26 cellular contexts compared by ENCODE assay signal in genomic region chr14:23402296-23403138, GRCh38. TPM values are rescaled to one million over a fixed set of nuclear protein-coding genes. Genes with fewer than 3 reads are reported as not detected.
DNase-seq lines count a peak whose midpoint lies in the region; ATAC-seq, FAIRE-seq and TF ChIP-seq lines count a peak whose summit lies in the region.
"Had no signal": no experiment of that assay in that cellular context is flagged by ENCODE, and none has a peak within 500 bp of the region (broad histone marks: within the 10 kb centered on the region; RNA-seq: fewer than 3 reads in every experiment).

No MANE protein-coding gene starts in this region.

- H3K4me3 Mint-ChIP-seq in endodermal cell: no peak overlapping the region
- H3K4me3 Mint-ChIP-seq: activated naive CD4-positive, alpha-beta T cell treated with anti-CD3 and anti-CD28 coated beads, Interleukin-2, amount 10 ng/mL, durations not matched to agents 7 days and 5 days; activated T-cell treated with anti-CD3 and anti-CD28 coated beads, Interleukin-2, amount 50 U/mL, for 72 hours; CD14-positive monocyte; stimulated activated memory B cell treated with anti-CD40 and anti-IgM and Interleukin-4, amounts not matched to agents 10 μg/mL and 1 μg/mL and 100 μg/mL, for 72 hours had no signal

- intact Hi-C loops in HepG2 (cut with micrococcal nuclease; ENCODE audit: unreplicated experiment): no loop called here
- intact Hi-C loops in right lobe of liver (cut with DNase I): no loop called here
- intact Hi-C loops in thyroid gland (cut with DNase I): no loop called here

- DNase-seq in HepG2 (ENCODE audit: low spot score): no peak
- DNase-seq in right lobe of liver: no peak
- peak; percentile 8 for DNase-seq in MV-4-11 (lab: John Stamatoyannopoulos, UW)
- DNase-seq in endodermal cell: peak; percentile 65
- peak; percentile 15 to 36 for DNase-seq in thyroid gland
- no peak for DNase-seq in KBM-7
- no peak for DNase-seq in NCI-H2196 treated with DMSO at 0.1 percent for 48 hours (lab: John Stamatoyannopoulos, UW; ENCODE audit: unreplicated experiment)
- DNase-seq in globus pallidus (ENCODE audit: low spot score): no peak
- DNase-seq: activated CD4-positive, alpha-beta T cell treated with anti-CD3 and anti-CD28 coated beads for 48 hours; activated naive CD4-positive, alpha-beta T cell treated with anti-CD3 and anti-CD28 coated beads, Interleukin-2, amount 10 ng/mL, durations not matched to agents 7 days and 5 days; activated T-cell treated with anti-CD3 and anti-CD28 coated beads, Interleukin-2, amount 50 U/mL, for 72 hours; erythroblast; foreskin keratinocyte; Karpas-422; NCI-H1092 treated with DMSO at 0.1 percent for 48 hours; NCI-H2081 treated with DMSO at 0.1 percent for 48 hours; NCI-H524; NK-92 treated with Interleukin-12 subunit alpha and Interleukin-12 subunit beta, amount 100 ng/mL, for 24 hours had no signal

- H3K4me2 ChIP-seq in HepG2 (ENCODE audit: low read depth, low read length): peak overlapping the region; percentile 8; the same call in 1 of the 2 replicates
- H3K4me2 ChIP-seq: smooth muscle cell had no signal

- POLR2A ChIA-PET in HepG2 (lab: Yijun Ruan, JAX): interaction anchor here (0.6 kb wide), 1 partner anchor 103 kb away, joined by 3 read pairs; no protein-coding TSS in a partner anchor

- FAIRE-seq in HepG2 (lab: Jason Lieb, UNC): no peak
- FAIRE-seq: D721Med, G401.6, kidney had no signal

- TF ChIP-seq CTCF in HepG2 (CRISPR knock-in tag; IDR thresholded peaks at IDR 0.05) (no peak), right lobe of liver (IDR thresholded peaks at IDR 0.05) (no peak), endodermal cell (conservative IDR thresholded peaks at IDR 0.05) (no peak), thyroid gland (IDR thresholded peaks at IDR 0.05) (no peak)

- H3K9me3 ChIP-seq in HepG2 (ENCODE audit: low read length) (no peaks in the 10 kb centered on the region), right lobe of liver (no peaks in the 10 kb centered on the region), endodermal cell (ENCODE audit: control insufficient read depth, low read length) (no peaks in the 10 kb centered on the region), thyroid gland (no peaks in the 10 kb centered on the region)

- peaks cover 56% of the 10 kb centered on the region for H3K27me3 Mint-ChIP-seq in endodermal cell (ENCODE audit: insufficient read depth)

- no peak overlapping the region for H3K9ac ChIP-seq in HepG2 (ENCODE audit: insufficient read depth, low read depth, low read length)
- no peak overlapping the region for H3K9ac ChIP-seq in endodermal cell (ENCODE audit: extremely low read depth, low read length, poor library complexity, severe bottlenecking)

- H3K9me3 Mint-ChIP-seq in endodermal cell: no peaks in the 10 kb centered on the region
- H3K9me3 Mint-ChIP-seq: activated naive CD4-positive, alpha-beta T cell treated with anti-CD3 and anti-CD28 coated beads, Interleukin-2, amount 10 ng/mL, durations not matched to agents 7 days and 5 days; activated T-cell treated with anti-CD3 and anti-CD28 coated beads, Interleukin-2, amount 50 U/mL, for 72 hours; CD14-positive monocyte; stimulated activated memory B cell treated with anti-CD40 and anti-IgM and Interleukin-4, amounts not matched to agents 10 μg/mL and 1 μg/mL and 100 μg/mL, for 72 hours had no signal

- TF ChIP-seq POLR2A in HepG2 (IDR thresholded peaks at IDR 0.05; ENCODE audit: insufficient read depth in 1 of 2, low read depth in 2 of 2, low read length in 2 of 2): no peak
- TF ChIP-seq POLR2A in right lobe of liver (IDR thresholded peaks at IDR 0.05): no peak
- TF ChIP-seq POLR2A in thyroid gland (IDR thresholded peaks at IDR 0.05): no peak

- H3K27me3 ChIP-seq in HepG2 (ENCODE audit: control insufficient read depth in 1 of 2, insufficient read depth in 2 of 2, low read length in 2 of 2) (peaks cover 37 to 91% of the 10 kb centered on the region in 2 experiments; a peak in 4 of 5 replicates), right lobe of liver (no peaks in the 10 kb centered on the region), endodermal cell (ENCODE audit: control insufficient read depth, insufficient read depth, low read length, poor library complexity, severe bottlenecking) (peaks cover 8% of the 10 kb centered on the region), thyroid gland (no peaks in the 10 kb centered on the region)

- no peaks in the 10 kb centered on the region for H3K36me3 ChIP-seq in HepG2 (replicated peaks in 1 of 2; ENCODE audit: control insufficient read depth in 1 of 2, insufficient read depth in 2 of 2, low read length in 2 of 2)
- no peaks in the 10 kb centered on the region for H3K36me3 ChIP-seq in right lobe of liver
- no peaks in the 10 kb centered on the region for H3K36me3 ChIP-seq in endodermal cell (ENCODE audit: control insufficient read depth, insufficient read depth, low read length)
- no peaks in the 10 kb centered on the region for H3K36me3 ChIP-seq in thyroid gland

- no peaks in the 10 kb centered on the region for H4K20me1 ChIP-seq in HepG2 (ENCODE audit: insufficient read depth, low read length)

- H3K4me1 Mint-ChIP-seq in endodermal cell: no peaks in the 10 kb centered on the region
- H3K4me1 Mint-ChIP-seq: activated naive CD4-positive, alpha-beta T cell treated with anti-CD3 and anti-CD28 coated beads, Interleukin-2, amount 10 ng/mL, durations not matched to agents 7 days and 5 days had no signal

- H3K4me3 ChIP-seq in HepG2 (replicated peaks in 1 of 3; ENCODE audit: insufficient read depth in 1 of 3, low read depth in 2 of 3, low read length in 3 of 3) (no peak overlapping the region; a peak in 1 of 6 replicates), right lobe of liver (no peak overlapping the region), endodermal cell (ENCODE audit: low read length) (no peak overlapping the region), thyroid gland (replicated peaks in 1 of 3) (no peak overlapping the region)
- H3K4me3 ChIP-seq: smooth muscle cell had no signal

- H3K79me2 ChIP-seq in HepG2 (ENCODE audit: insufficient read depth, low read length): no peaks in the 10 kb centered on the region

- BruUV-seq in HepG2 (replicated peaks; lab: Mats Ljungman, UMichigan): no TSS peak

- CTCF ChIA-PET in HepG2 (lab: Yijun Ruan, JAX; ENCODE audit: low intra/inter-chr PET ratio, low total read pairs): no interaction called here

- H3K36me3 Mint-ChIP-seq in endodermal cell (ENCODE audit: low read depth): no peaks in the 10 kb centered on the region
- H3K36me3 Mint-ChIP-seq: activated naive CD4-positive, alpha-beta T cell treated with anti-CD3 and anti-CD28 coated beads, Interleukin-2, amount 10 ng/mL, durations not matched to agents 7 days and 5 days; CD14-positive monocyte; stimulated activated memory B cell treated with anti-CD40 and anti-IgM and Interleukin-4, amounts not matched to agents 10 μg/mL and 1 μg/mL and 100 μg/mL, for 72 hours had no signal

- H3K27ac Mint-ChIP-seq in endodermal cell: no peak overlapping the region
- H3K27ac Mint-ChIP-seq: activated naive CD4-positive, alpha-beta T cell treated with anti-CD3 and anti-CD28 coated beads, Interleukin-2, amount 10 ng/mL, durations not matched to agents 7 days and 5 days; activated T-cell treated with anti-CD3 and anti-CD28 coated beads, Interleukin-2, amount 50 U/mL, for 72 hours; CD14-positive monocyte; stimulated activated memory B cell treated with anti-CD40 and anti-IgM and Interleukin-4, amounts not matched to agents 10 μg/mL and 1 μg/mL and 100 μg/mL, for 72 hours had no signal

- H3K4me1 ChIP-seq in HepG2 (ENCODE audit: insufficient read depth, low read length) (no peaks in the 10 kb centered on the region), right lobe of liver (no peaks in the 10 kb centered on the region), endodermal cell (ENCODE audit: control insufficient read depth, insufficient read depth, low read length) (no peaks in the 10 kb centered on the region), thyroid gland (no peaks in the 10 kb centered on the region)
- H3K4me1 ChIP-seq: foreskin keratinocyte had no signal

- no peak for TF ChIP-seq RAD21 in HepG2 (CRISPR knock-in tag; IDR thresholded peaks at IDR 0.05)

- H3K27ac ChIP-seq in HepG2 (ENCODE audit: extremely low read length, insufficient read depth, low read length) (no peak overlapping the region), right lobe of liver (no peak overlapping the region), endodermal cell (ENCODE audit: low read depth, low read length) (no peak overlapping the region), thyroid gland (no peak overlapping the region)
- H3K27ac ChIP-seq: foreskin keratinocyte had no signal

- peak; percentile 5; the same call in 2 of the 3 replicates for ATAC-seq in HepG2
- no peak for ATAC-seq in right lobe of liver
- ATAC-seq: activated T-cell treated with anti-CD3 and anti-CD28 coated beads, Interleukin-2, amount 50 U/mL, for 72 hours; foreskin keratinocyte; stimulated activated memory B cell treated with anti-CD40 and anti-IgM and Interleukin-4, amounts not matched to agents 10 μg/mL and 1 μg/mL and 100 μg/mL, for 72 hours had no signal

- WGBS in HepG2 (ENCODE audit: low lambda C conversion rate): 11% methylated on average over 24 of the region's 25 CpGs
- 40% methylated on average over 12 of the region's 25 CpGs for WGBS in right lobe of liver (ENCODE audit: insufficient coverage, low coverage, low lambda C conversion rate, missing lambda C conversion rate)
- WGBS in endodermal cell (ENCODE audit: insufficient coverage in 1 of 2, insufficient read length in 1 of 2), 2 experiments: 70 to 85% methylated on average over 20 to 24 of the region's 25 CpGs
- 57 to 61% methylated on average over 24 of the region's 25 CpGs for WGBS in thyroid gland, 2 donors

- in situ Hi-C loops in HepG2 (cut with HindIII; ENCODE audit: extremely low pct_ligation_motif_present, low pct_unique_long_range_greater_than_20kb): no loop called here
- in situ Hi-C loops in KBM-7 (cut with MboI; ENCODE audit: low pct_unique_long_range_greater_than_20kb, low sequenced_read_pairs): no loop called here

- TF ChIP-seq EP300 in HepG2 (IDR thresholded peaks at IDR 0.05; ENCODE audit: low read depth in 2 of 2, low read length in 2 of 2) (no peak), HepG2 (CRISPR knock-in tag; IDR thresholded peaks at IDR 0.05; ENCODE audit: borderline replicate concordance) (no peak)

- H2AFZ ChIP-seq in HepG2 (ENCODE audit: low read length): no peak overlapping the region

RNA-seq across cellular contexts. Expression of gene MYH6, which starts 5.6 kb away (rescaled TPM):
- total RNA-seq in HepG2 (2016; rRNA removed; fragmentation: Illumina TruSeq; extraction: Trizol) (not detected in 2 replicates), right lobe of liver (under 1 TPM in 5 of 6 experiments, not detected in 1; 0.07 to 1.00 (median 0.13) TPM), endodermal cell (not detected), thyroid gland (not detected)
- total RNA-seq in HepG2 (2016; cell fraction: cytosol; rRNA removed; fragmentation: Illumina TruSeq; extraction: Trizol; ENCODE audit: low read depth): not detected in 2 replicates
- total RNA-seq in HepG2 (2016; cell fraction: insoluble cytoplasmic fraction; rRNA removed; fragmentation: Illumina TruSeq; extraction: Trizol): not detected in 2 replicates
- not detected in 2 replicates for total RNA-seq in HepG2 (2016; cell fraction: membrane; rRNA removed; fragmentation: Illumina TruSeq; extraction: Trizol)
- total RNA-seq in HepG2 (2016; cell fraction: nucleus; rRNA removed; fragmentation: Illumina TruSeq; extraction: Trizol): not detected in 2 replicates
- 0.01 TPM in 1 of 2 replicates, not detected in the other for polyA plus RNA-seq in HepG2 (2011; rRNA removed)
- polyA plus RNA-seq in HepG2 (2011; cell fraction: cytosol; rRNA removed): not detected in 2 replicates
- not detected in 2 replicates for polyA plus RNA-seq in HepG2 (2011; cell fraction: nucleus; rRNA removed)
- polyA plus RNA-seq in HepG2 (2012): not detected in 2 replicates
- polyA plus RNA-seq in HepG2 (2016; cell fraction: cytosol; fragmentation: Illumina TruSeq; extraction: Trizol; ENCODE audit: low read depth): not detected in 2 replicates
- polyA plus RNA-seq in HepG2 (2016; cell fraction: insoluble cytoplasmic fraction; fragmentation: Illumina TruSeq; extraction: Trizol; ENCODE audit: low read depth): not detected in 2 replicates
- not detected in 2 replicates for polyA plus RNA-seq in HepG2 (2016; cell fraction: membrane; fragmentation: Illumina TruSeq; extraction: Trizol; ENCODE audit: low read depth)
- polyA plus RNA-seq in HepG2 (2016; cell fraction: nucleus; fragmentation: Illumina TruSeq; extraction: Trizol; ENCODE audit: insufficient read depth, low read depth): not detected in 2 replicates
- not detected in 2 replicates for polyA minus RNA-seq in HepG2 (2011; rRNA and poly(A)+ RNA removed; ENCODE audit: low replicate concordance)
- polyA minus RNA-seq in HepG2 (2011; cell fraction: cytosol; rRNA and poly(A)+ RNA removed): not detected in 2 replicates
- polyA minus RNA-seq in HepG2 (2011; cell fraction: nucleus; rRNA and poly(A)+ RNA removed): not detected in 2 replicates
- 0.53 TPM for polyA plus RNA-seq in endodermal cell (2013, experiment 1 of 2)
- polyA plus RNA-seq in endodermal cell (2013, experiment 2 of 2): 0.70 TPM
- total RNA-seq: foreskin keratinocyte, smooth muscle cell had no signal
- polyA plus RNA-seq: CD14-positive monocyte, foreskin keratinocyte had no signal

RNA-seq across cellular contexts. Expression of gene CMTM5, which starts 25.7 kb away (rescaled TPM):
- total RNA-seq in HepG2 (2016; rRNA removed; fragmentation: Illumina TruSeq; extraction: Trizol) (not detected in 2 replicates), right lobe of liver (under 1 TPM in 2 of 6 experiments, not detected in 4; 0.32 to 0.49 TPM), endodermal cell (1 to 10 TPM in 1 of 2 donors, under 1 TPM in 1; 0.40 to 1.4 TPM), thyroid gland (1 to 10 TPM in 1 of 4 donors, not detected in 3; 1.5 TPM)
- total RNA-seq in HepG2 (2016; cell fraction: cytosol; rRNA removed; fragmentation: Illumina TruSeq; extraction: Trizol; ENCODE audit: low read depth): not detected in 2 replicates
- total RNA-seq in HepG2 (2016; cell fraction: insoluble cytoplasmic fraction; rRNA removed; fragmentation: Illumina TruSeq; extraction: Trizol): not detected in 2 replicates
- total RNA-seq in HepG2 (2016; cell fraction: membrane; rRNA removed; fragmentation: Illumina TruSeq; extraction: Trizol): not detected in 2 replicates
- not detected in 2 replicates for total RNA-seq in HepG2 (2016; cell fraction: nucleus; rRNA removed; fragmentation: Illumina TruSeq; extraction: Trizol)
- polyA plus RNA-seq in HepG2 (2011; rRNA removed): not detected in 2 replicates
- not detected in 2 replicates for polyA plus RNA-seq in HepG2 (2011; cell fraction: cytosol; rRNA removed)
- not detected in 2 replicates for polyA plus RNA-seq in HepG2 (2011; cell fraction: nucleus; rRNA removed)
- not detected in 2 replicates for polyA plus RNA-seq in HepG2 (2012)
- polyA plus RNA-seq in HepG2 (2016; cell fraction: cytosol; fragmentation: Illumina TruSeq; extraction: Trizol; ENCODE audit: low read depth): not detected in 2 replicates
- not detected in 2 replicates for polyA plus RNA-seq in HepG2 (2016; cell fraction: insoluble cytoplasmic fraction; fragmentation: Illumina TruSeq; extraction: Trizol; ENCODE audit: low read depth)
- not detected in 2 replicates for polyA plus RNA-seq in HepG2 (2016; cell fraction: membrane; fragmentation: Illumina TruSeq; extraction: Trizol; ENCODE audit: low read depth)
- not detected in 2 replicates for polyA plus RNA-seq in HepG2 (2016; cell fraction: nucleus; fragmentation: Illumina TruSeq; extraction: Trizol; ENCODE audit: insufficient read depth, low read depth)
- polyA minus RNA-seq in HepG2 (2011; rRNA and poly(A)+ RNA removed; ENCODE audit: low replicate concordance): not detected in 2 replicates
- polyA minus RNA-seq in HepG2 (2011; cell fraction: cytosol; rRNA and poly(A)+ RNA removed): not detected in 2 replicates
- not detected in 2 replicates for polyA minus RNA-seq in HepG2 (2011; cell fraction: nucleus; rRNA and poly(A)+ RNA removed)
- polyA plus RNA-seq in endodermal cell (2013, experiment 1 of 2): 3.3 TPM
- 2.8 TPM for polyA plus RNA-seq in endodermal cell (2013, experiment 2 of 2)
- total RNA-seq: foreskin keratinocyte; myocyte; smooth muscle cell; T-helper 1 cell treated with Interleukin-12 subunit alpha and Interleukin-12 subunit beta and Interleukin-4 antibody, amounts not matched to agents 30 ng/mL and 1 ng/mL, for 36 hours had no signal
- polyA plus RNA-seq: foreskin keratinocyte had no signal

RNA-seq across cellular contexts. Expression of gene IL25, which starts 29.9 kb away (rescaled TPM):
- total RNA-seq in HepG2 (2016; rRNA removed; fragmentation: Illumina TruSeq; extraction: Trizol) (not detected in 2 replicates), right lobe of liver (not detected), endodermal cell (not detected), thyroid gland (not detected)
- not detected in 2 replicates for total RNA-seq in HepG2 (2016; cell fraction: cytosol; rRNA removed; fragmentation: Illumina TruSeq; extraction: Trizol; ENCODE audit: low read depth)
- total RNA-seq in HepG2 (2016; cell fraction: insoluble cytoplasmic fraction; rRNA removed; fragmentation: Illumina TruSeq; extraction: Trizol): not detected in 2 replicates
- total RNA-seq in HepG2 (2016; cell fraction: membrane; rRNA removed; fragmentation: Illumina TruSeq; extraction: Trizol): not detected in 2 replicates
- total RNA-seq in HepG2 (2016; cell fraction: nucleus; rRNA removed; fragmentation: Illumina TruSeq; extraction: Trizol): not detected in 2 replicates
- polyA plus RNA-seq in HepG2 (2011; rRNA removed): not detected in 2 replicates
- polyA plus RNA-seq in HepG2 (2011; cell fraction: cytosol; rRNA removed): not detected in 2 replicates
- not detected in 2 replicates for polyA plus RNA-seq in HepG2 (2011; cell fraction: nucleus; rRNA removed)
- polyA plus RNA-seq in HepG2 (2012): not detected in 2 replicates
- not detected in 2 replicates for polyA plus RNA-seq in HepG2 (2016; cell fraction: cytosol; fragmentation: Illumina TruSeq; extraction: Trizol; ENCODE audit: low read depth)
- not detected in 2 replicates for polyA plus RNA-seq in HepG2 (2016; cell fraction: insoluble cytoplasmic fraction; fragmentation: Illumina TruSeq; extraction: Trizol; ENCODE audit: low read depth)
- not detected in 2 replicates for polyA plus RNA-seq in HepG2 (2016; cell fraction: membrane; fragmentation: Illumina TruSeq; extraction: Trizol; ENCODE audit: low read depth)
- not detected in 2 replicates for polyA plus RNA-seq in HepG2 (2016; cell fraction: nucleus; fragmentation: Illumina TruSeq; extraction: Trizol; ENCODE audit: insufficient read depth, low read depth)
- polyA minus RNA-seq in HepG2 (2011; rRNA and poly(A)+ RNA removed; ENCODE audit: low replicate concordance): not detected in 2 replicates
- polyA minus RNA-seq in HepG2 (2011; cell fraction: cytosol; rRNA and poly(A)+ RNA removed): not detected in 2 replicates
- not detected in 2 replicates for polyA minus RNA-seq in HepG2 (2011; cell fraction: nucleus; rRNA and poly(A)+ RNA removed)
- not detected for polyA plus RNA-seq in endodermal cell (2013, experiment 1 of 2)
- polyA plus RNA-seq in endodermal cell (2013, experiment 2 of 2): not detected
- total RNA-seq: activated T-cell treated with anti-CD3 and anti-CD28 coated beads, Interleukin-2, amount 50 U/mL, for 72 hours; foreskin keratinocyte; kidney; myocyte; smooth muscle cell; T-helper 1 cell treated with Interleukin-12 subunit alpha and Interleukin-12 subunit beta and Interleukin-4 antibody, amounts not matched to agents 30 ng/mL and 1 ng/mL, for 36 hours had no signal
- polyA plus RNA-seq: CD14-positive monocyte, foreskin keratinocyte, smooth muscle cell had no signal

RNA-seq across cellular contexts. Expression of gene MYH7, which starts 32.9 kb away (rescaled TPM):
- total RNA-seq in HepG2 (2016; rRNA removed; fragmentation: Illumina TruSeq; extraction: Trizol): 0.04 TPM in 1 of 2 replicates, not detected in the other
- total RNA-seq in HepG2 (2016; cell fraction: cytosol; rRNA removed; fragmentation: Illumina TruSeq; extraction: Trizol; ENCODE audit: low read depth): not detected in 2 replicates
- total RNA-seq in HepG2 (2016; cell fraction: insoluble cytoplasmic fraction; rRNA removed; fragmentation: Illumina TruSeq; extraction: Trizol): not detected in 2 replicates
- not detected in 2 replicates for total RNA-seq in HepG2 (2016; cell fraction: membrane; rRNA removed; fragmentation: Illumina TruSeq; extraction: Trizol)
- 0.06 TPM in 1 of 2 replicates, not detected in the other for total RNA-seq in HepG2 (2016; cell fraction: nucleus; rRNA removed; fragmentation: Illumina TruSeq; extraction: Trizol)
- polyA plus RNA-seq in HepG2 (2011; rRNA removed): 0.01 and 0.04 TPM in 2 replicates
- polyA plus RNA-seq in HepG2 (2011; cell fraction: cytosol; rRNA removed): 0.01 TPM in 2 replicates
- 0.02 and 0.08 TPM in 2 replicates for polyA plus RNA-seq in HepG2 (2011; cell fraction: nucleus; rRNA removed)
- 0.05 and 0.07 TPM in 2 replicates for polyA plus RNA-seq in HepG2 (2012)
- not detected in 2 replicates for polyA plus RNA-seq in HepG2 (2016; cell fraction: cytosol; fragmentation: Illumina TruSeq; extraction: Trizol; ENCODE audit: low read depth)
- polyA plus RNA-seq in HepG2 (2016; cell fraction: insoluble cytoplasmic fraction; fragmentation: Illumina TruSeq; extraction: Trizol; ENCODE audit: low read depth): 0.04 and 0.05 TPM in 2 replicates
- polyA plus RNA-seq in HepG2 (2016; cell fraction: membrane; fragmentation: Illumina TruSeq; extraction: Trizol; ENCODE audit: low read depth): not detected in 2 replicates
- polyA plus RNA-seq in HepG2 (2016; cell fraction: nucleus; fragmentation: Illumina TruSeq; extraction: Trizol; ENCODE audit: insufficient read depth, low read depth): not detected in 2 replicates
- 0.28 TPM in 1 of 2 replicates, not detected in the other for polyA minus RNA-seq in HepG2 (2011; rRNA and poly(A)+ RNA removed; ENCODE audit: low replicate concordance)
- 0.10 TPM in 1 of 2 replicates, not detected in the other for polyA minus RNA-seq in HepG2 (2011; cell fraction: cytosol; rRNA and poly(A)+ RNA removed)
- not detected in 2 replicates for polyA minus RNA-seq in HepG2 (2011; cell fraction: nucleus; rRNA and poly(A)+ RNA removed)
- total RNA-seq in right lobe of liver: 1 to 10 TPM in 1 of 6 experiments, under 1 TPM in 5; 0.30 to 5.6 (median 0.60) TPM
- total RNA-seq in endodermal cell: under 1 TPM in 1 of 2 donors, not detected in 1; 0.55 TPM
- polyA plus RNA-seq in endodermal cell (2013, experiment 1 of 2): 0.25 TPM
- polyA plus RNA-seq in endodermal cell (2013, experiment 2 of 2): 0.21 TPM
- total RNA-seq in thyroid gland: under 1 TPM in 1 of 4 donors, not detected in 3; 0.27 TPM
- total RNA-seq: foreskin keratinocyte, smooth muscle cell had no signal
- polyA plus RNA-seq: CD14-positive monocyte, foreskin keratinocyte, smooth muscle cell had no signal

RNA-seq across cellular contexts. Expression of gene EFS, which starts 37.5 kb away (rescaled TPM):
- total RNA-seq in HepG2 (2016; rRNA removed; fragmentation: Illumina TruSeq; extraction: Trizol) (not detected in 2 replicates), right lobe of liver (under 1 TPM; 0.19 to 0.60 (median 0.39) TPM), endodermal cell (10 to 100 TPM; 69.9 to 96.4 TPM), thyroid gland (10 to 100 TPM in 1 of 4 donors, 1 to 10 TPM in 3; 7.0 to 12.9 (median 8.6) TPM)
- not detected in 2 replicates for total RNA-seq in HepG2 (2016; cell fraction: cytosol; rRNA removed; fragmentation: Illumina TruSeq; extraction: Trizol; ENCODE audit: low read depth)
- not detected in 2 replicates for total RNA-seq in HepG2 (2016; cell fraction: insoluble cytoplasmic fraction; rRNA removed; fragmentation: Illumina TruSeq; extraction: Trizol)
- total RNA-seq in HepG2 (2016; cell fraction: membrane; rRNA removed; fragmentation: Illumina TruSeq; extraction: Trizol): not detected in 2 replicates
- not detected in 2 replicates for total RNA-seq in HepG2 (2016; cell fraction: nucleus; rRNA removed; fragmentation: Illumina TruSeq; extraction: Trizol)
- polyA plus RNA-seq in HepG2 (2011; rRNA removed): not detected in 2 replicates
- 0.03 and 0.04 TPM in 2 replicates for polyA plus RNA-seq in HepG2 (2011; cell fraction: cytosol; rRNA removed)
- polyA plus RNA-seq in HepG2 (2011; cell fraction: nucleus; rRNA removed): 0.05 TPM in 2 replicates
- not detected in 2 replicates for polyA plus RNA-seq in HepG2 (2012)
- not detected in 2 replicates for polyA plus RNA-seq in HepG2 (2016; cell fraction: cytosol; fragmentation: Illumina TruSeq; extraction: Trizol; ENCODE audit: low read depth)
- not detected in 2 replicates for polyA plus RNA-seq in HepG2 (2016; cell fraction: insoluble cytoplasmic fraction; fragmentation: Illumina TruSeq; extraction: Trizol; ENCODE audit: low read depth)
- not detected in 2 replicates for polyA plus RNA-seq in HepG2 (2016; cell fraction: membrane; fragmentation: Illumina TruSeq; extraction: Trizol; ENCODE audit: low read depth)
- not detected in 2 replicates for polyA plus RNA-seq in HepG2 (2016; cell fraction: nucleus; fragmentation: Illumina TruSeq; extraction: Trizol; ENCODE audit: insufficient read depth, low read depth)
- not detected in 2 replicates for polyA minus RNA-seq in HepG2 (2011; rRNA and poly(A)+ RNA removed; ENCODE audit: low replicate concordance)
- not detected in 2 replicates for polyA minus RNA-seq in HepG2 (2011; cell fraction: cytosol; rRNA and poly(A)+ RNA removed)
- not detected in 2 replicates for polyA minus RNA-seq in HepG2 (2011; cell fraction: nucleus; rRNA and poly(A)+ RNA removed)
- 115 TPM for polyA plus RNA-seq in endodermal cell (2013, experiment 1 of 2)
- 105 TPM for polyA plus RNA-seq in endodermal cell (2013, experiment 2 of 2)
- total RNA-seq: myocyte; T-helper 1 cell treated with Interleukin-12 subunit alpha and Interleukin-12 subunit beta and Interleukin-4 antibody, amounts not matched to agents 30 ng/mL and 1 ng/mL, for 36 hours had no signal
- polyA plus RNA-seq: CD14-positive monocyte had no signal

Comparison
In these comparisons a context has a peak if more than half of its experiments do, and no peak if none do; other contexts are left out.
1. DNase-seq: peak in MV-4-11 (single experiment), endodermal cell (single experiment) and thyroid gland (2 of 2); none in HepG2 (single experiment), right lobe of liver (0 of 3), KBM-7 (single experiment), NCI-H2196 treated with DMSO at 0.1 percent for 48 hours (single experiment) and globus pallidus (single experiment).